ENCODE assay signal across 21 cellular contexts in the genomic region with DNA sequence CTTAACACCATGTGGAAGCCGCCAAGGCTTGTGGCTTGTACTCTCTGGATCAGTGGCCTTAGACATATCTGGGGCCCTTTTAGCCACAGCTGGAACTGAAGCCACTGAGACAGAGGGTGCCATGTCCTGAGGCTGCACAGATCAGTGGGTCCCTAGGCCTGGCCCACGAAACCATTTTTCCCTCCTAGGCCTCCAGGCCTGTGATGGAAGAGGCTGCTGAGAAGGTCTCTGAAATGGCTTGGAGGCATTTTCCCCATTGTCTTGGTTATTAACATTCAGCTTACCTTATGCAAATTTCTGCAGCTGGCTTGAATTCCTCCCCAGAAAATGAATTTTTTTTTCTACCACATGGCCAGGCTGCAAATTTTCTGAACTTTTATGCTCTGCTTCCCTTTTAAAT.
"Had no signal": no experiment of that assay in that cellular context is flagged by ENCODE, and none has a peak within 500 bp of the region (broad histone marks: within the 10 kb centered on the region; RNA-seq: fewer than 3 reads in every experiment).

No MANE protein-coding gene starts in this region.

- H3K9me3 ChIP-seq: ovary, right atrium auricular region, suprapubic skin, thyroid gland had no signal

- H3K4me1 ChIP-seq: esophagus squamous epithelium, right atrium auricular region, suprapubic skin, thyroid gland had no signal

- ATAC-seq: gastroesophageal sphincter; left lobe of liver; mucosa of descending colon; natural killer cell; stimulated activated naive CD8-positive, alpha-beta T cell treated with anti-CD3 and anti-CD28 coated beads, Interleukin-15, Interleukin-2, amounts not matched to agents 100 U/mL and 50 U/mL, for 24 hours had no signal

- H3K27me3 Mint-ChIP-seq: type B pancreatic cell had no signal

- H3K27me3 ChIP-seq: esophagus squamous epithelium, gastroesophageal sphincter, ovary, right atrium auricular region, sigmoid colon, suprapubic skin, thyroid gland had no signal

- H3K27ac Mint-ChIP-seq: natural killer cell, type B pancreatic cell had no signal

- DNase-seq: effector memory CD4-positive, alpha-beta T cell; esophagus squamous epithelium; foreskin fibroblast; glutamatergic neuron; islet precursor cell; mammary epithelial cell; mucosa of descending colon; natural killer cell; nucleus accumbens; ovary; sigmoid colon; stimulated activated CD4-positive, alpha-beta T cell treated with anti-CD3 and anti-CD28 coated beads, Interleukin-12 subunit alpha, Interleukin-12 subunit beta, amount 100 ng/mL, for 4 hours; stimulated activated naive CD8-positive, alpha-beta T cell treated with anti-CD3 and anti-CD28 coated beads, Interleukin-15, Interleukin-2, amounts not matched to agents 100 U/mL and 50 U/mL, for 24 hours; thyroid gland had no signal

- H3K27ac ChIP-seq: esophagus squamous epithelium, gastroesophageal sphincter, ovary, right atrium auricular region, sigmoid colon, skin epidermis, suprapubic skin, thyroid gland had no signal

- H3K4me3 ChIP-seq: esophagus squamous epithelium, gastroesophageal sphincter, mucosa of descending colon, ovary, right atrium auricular region, sigmoid colon, skin epidermis, suprapubic skin, thyroid gland had no signal

- H3K4me3 Mint-ChIP-seq: natural killer cell, neural crest cell, type B pancreatic cell had no signal

- H3K4me1 Mint-ChIP-seq: neural crest cell had no signal

- H3K36me3 ChIP-seq: ovary, right atrium auricular region, sigmoid colon, thyroid gland had no signal
